ENCODE assay signal across 25 cellular contexts in the genomic region with DNA sequence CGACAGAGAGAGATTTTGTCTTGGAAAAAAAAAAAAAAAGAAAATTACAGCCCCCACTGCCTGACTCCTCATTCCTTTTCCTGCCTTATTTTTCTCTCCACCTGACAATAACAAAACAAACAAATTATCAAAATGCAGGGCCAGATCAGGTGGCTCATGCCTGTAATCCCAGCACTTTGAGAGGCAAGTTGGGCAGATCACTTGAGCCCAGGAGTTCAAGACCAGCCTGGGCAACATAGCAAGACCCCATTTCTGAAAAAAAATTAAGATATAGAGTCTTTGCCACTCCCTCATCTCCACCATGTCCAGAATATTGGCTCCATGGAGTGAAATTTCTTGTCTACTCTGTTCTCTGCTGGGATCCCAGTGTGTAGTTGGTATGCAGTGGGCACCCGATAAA.
"Had no signal": no experiment of that assay in that cellular context is flagged by ENCODE, and none has a peak within 500 bp of the region (broad histone marks: within the 10 kb centered on the region; RNA-seq: fewer than 3 reads in every experiment).

No MANE protein-coding gene starts in this region.

- H3K9me3 Mint-ChIP-seq: activated naive CD4-positive, alpha-beta T cell treated with anti-CD3 and anti-CD28 coated beads, Interleukin-2, amount 50 U/mL, for 24 hours; nephron; stimulated activated naive CD8-positive, alpha-beta T cell treated with anti-CD3 and anti-CD28 coated beads, Interleukin-15, amount 100 ng/mL, for 72 hours; type B pancreatic cell had no signal

- ATAC-seq: body of pancreas; gastrocnemius medialis; left cardiac atrium; left ventricle myocardium superior; sciatic nerve; SK-N-SH treated with all-trans-retinoic acid at 6 μM for 48 hours; stimulated activated naive CD8-positive, alpha-beta T cell treated with anti-CD3 and anti-CD28 coated beads, Interleukin-15, amount 100 ng/mL, for 72 hours; T-helper 17 cell had no signal

- H3K4me3 Mint-ChIP-seq: activated naive CD4-positive, alpha-beta T cell treated with anti-CD3 and anti-CD28 coated beads, Interleukin-2, amount 50 U/mL, for 24 hours; nephron; stimulated activated naive CD8-positive, alpha-beta T cell treated with anti-CD3 and anti-CD28 coated beads, Interleukin-15, amount 100 ng/mL, for 72 hours; T-helper 17 cell; type B pancreatic cell had no signal

- H3K27me3 Mint-ChIP-seq: activated naive CD4-positive, alpha-beta T cell treated with anti-CD3 and anti-CD28 coated beads, Interleukin-2, amount 50 U/mL, for 24 hours; stimulated activated naive CD8-positive, alpha-beta T cell treated with anti-CD3 and anti-CD28 coated beads, Interleukin-15, amount 100 ng/mL, for 72 hours; T-helper 17 cell; type B pancreatic cell had no signal

- H3K27ac Mint-ChIP-seq: activated naive CD4-positive, alpha-beta T cell treated with anti-CD3 and anti-CD28 coated beads, Interleukin-2, amount 50 U/mL, for 24 hours; type B pancreatic cell had no signal

- DNase-seq: activated CD4-positive, alpha-beta T cell treated with anti-CD3 and anti-CD28 coated beads, Interleukin-2, amount 50 U/mL, for 1 hour; activated CD8-positive, alpha-beta memory T cell treated with anti-CD3 and anti-CD28 coated beads for 24 hours; activated gamma-delta T cell; anterior cingulate cortex; body of pancreas; cerebellar nuclear complex; colonic mucosa; effector CD8-positive, alpha-beta T cell; erythroblast; gastrocnemius medialis; glutamatergic neuron; left cardiac atrium; left ventricle myocardium superior; midbrain; stimulated activated CD4-positive, alpha-beta T cell treated with anti-CD3 and anti-CD28 coated beads, Interleukin-12 subunit alpha, Interleukin-12 subunit beta, amount 100 ng/mL, for 4 hours; stimulated activated CD4-positive, alpha-beta T cell treated with anti-CD3 and anti-CD28 coated beads, Interleukin-4, amount 100 ng/mL, for 1 hour; stimulated activated naive CD8-positive, alpha-beta T cell treated with anti-CD3 and anti-CD28 coated beads, Interleukin-15, amount 100 ng/mL, for 72 hours; substantia nigra; T-helper 17 cell; uterus had no signal
